In the genomic region with DNA sequence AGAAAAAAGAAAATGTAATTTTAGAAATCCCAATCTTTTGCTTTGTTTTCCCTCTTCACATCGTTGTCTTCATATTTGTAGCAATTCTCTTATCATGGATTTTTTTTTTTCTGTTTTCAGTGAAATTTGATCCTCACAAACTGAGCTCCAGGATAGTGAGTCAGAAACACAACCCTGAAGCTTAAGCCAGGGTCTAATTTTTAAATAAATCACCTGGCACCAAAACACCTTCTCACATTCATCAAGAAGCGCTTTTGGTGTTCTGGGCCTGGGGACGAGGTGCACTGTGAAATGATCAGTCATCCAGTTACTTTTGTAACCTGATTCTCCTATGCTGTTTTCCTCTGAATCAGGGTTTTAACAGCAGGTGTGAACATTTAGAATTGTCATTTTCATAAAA, we compare ENCODE assay signal across 16 cellular contexts.
DNase-seq lines count a peak whose midpoint lies in the region; TF ChIP-seq lines count a peak whose summit lies in the region.
"Had no signal": no experiment of that assay in that cellular context is flagged by ENCODE, and none has a peak within 500 bp of the region (broad histone marks: within the 10 kb centered on the region; RNA-seq: fewer than 3 reads in every experiment).

No MANE protein-coding gene starts in this region.

- CTCF ChIA-PET in MCF 10A (lab: Yijun Ruan, JAX) (interaction anchor here (0.6 to 1.7 kb wide), 3 partner anchors 11 to 224 kb away, joined by 4 to 6 read pairs (median 4); no protein-coding TSS in a partner anchor), PC-9 (lab: Charles Lee) (interaction anchor here (0.6 kb wide), 2 partner anchors 146 to 218 kb away, joined by 3 to 5 read pairs; no protein-coding TSS in a partner anchor)

- no CpG with 5 or more reads among the region's 3 CpGs for WGBS in H9 (ENCODE audit: extremely low coverage, insufficient read length, low lambda C conversion rate)

- H3K9me3 ChIP-seq in breast epithelium = no peaks in the 10 kb centered on the region
- no peaks in the 10 kb centered on the region for H3K9me3 ChIP-seq in PC-9 (ENCODE audit: insufficient read depth, low read depth)
- no peaks in the 10 kb centered on the region for H3K9me3 ChIP-seq in fibroblast of lung (ENCODE audit: control insufficient read depth, insufficient read depth, low read depth, low read length)
- no peaks in the 10 kb centered on the region for H3K9me3 ChIP-seq in H9 (ENCODE audit: control insufficient read depth, low read depth, low read length)
- H3K9me3 ChIP-seq: SJSA1 had no signal

- H3K23me2 ChIP-seq in H9 (ENCODE audit: insufficient read length, low read depth, low read length, poor library complexity, severe bottlenecking) = no peaks in the 10 kb centered on the region

- H4K8ac ChIP-seq in H9 (replicated peaks; ENCODE audit: insufficient read length, low read depth, low read length) = no peak overlapping the region

- no peak overlapping the region for H2AK5ac ChIP-seq in H9 (ENCODE audit: insufficient read length, low read length)

- H2BK120ac ChIP-seq in H9 (ENCODE audit: low read depth, low read length, poor library complexity, severe bottlenecking) = no peak overlapping the region

- H4K5ac ChIP-seq in H9 (ENCODE audit: insufficient read length, low read depth, low read length) = no peak overlapping the region

- H3K4me3 ChIP-seq in breast epithelium = no peak overlapping the region
- no peak overlapping the region for H3K4me3 ChIP-seq in PC-9
- H3K4me3 ChIP-seq in fibroblast of lung (replicated peaks in 1 of 4; ENCODE audit: control extremely low read depth in 1 of 4, insufficient read depth in 1 of 4, low read depth in 3 of 4, low read length in 4 of 4) = no peak overlapping the region
- H3K4me3 ChIP-seq: SJSA1 had no signal

- no peak overlapping the region for H2BK20ac ChIP-seq in H9 (ENCODE audit: low read depth, low read length, poor library complexity, severe bottlenecking)

- TF ChIP-seq CTCF in MCF 10A (IDR thresholded peaks at IDR 0.05; ENCODE audit: unreplicated experiment) (no peak), breast epithelium (IDR thresholded peaks at IDR 0.05) (no peak), PC-9 (conservative IDR thresholded peaks at IDR 0.05) (no peak), fibroblast of lung (conservative IDR thresholded peaks at IDR 0.05 in 1 of 2, IDR thresholded peaks at IDR 0.05 in 1 of 2; ENCODE audit: low read depth in 1 of 2, low read length in 2 of 2) (no peak), H9 (conservative IDR thresholded peaks at IDR 0.05) (no peak)

- no peaks in the 10 kb centered on the region for H3K9me3 Mint-ChIP-seq in MCF 10A (ENCODE audit: unreplicated experiment)
- 0 out of 5 replicates have a peak, but pooled peaks cover 0 to 3% of the 10 kb centered on the region in 2 experiments for H3K9me3 Mint-ChIP-seq in H9

- no peak overlapping the region for H2BK5ac ChIP-seq in H9 (ENCODE audit: insufficient read length, low read length)

- H3K27ac ChIP-seq in breast epithelium (no peak overlapping the region), PC-9 (peak overlapping the region; percentile 30; the same call in 1 of the 2 replicates), fibroblast of lung (ENCODE audit: insufficient read depth, low read length) (no peak overlapping the region), H9 (ENCODE audit: insufficient read length, low read depth, low read length) (no peak overlapping the region)
- H3K27ac ChIP-seq: SJSA1 had no signal

- no peak overlapping the region for H3K18ac ChIP-seq in H9 (ENCODE audit: insufficient read length, low read depth, low read length)

- TF ChIP-seq POLR2A in breast epithelium (IDR thresholded peaks at IDR 0.05) = no peak

- H3K9ac ChIP-seq in fibroblast of lung (ENCODE audit: insufficient read depth, low read length) (no peak overlapping the region), H9 (ENCODE audit: extremely low read depth, insufficient read length, low read length) (no peak overlapping the region)

- no peaks in the 10 kb centered on the region for H3K36me3 Mint-ChIP-seq in MCF 10A (ENCODE audit: insufficient read depth, unreplicated experiment)
- no peaks in the 10 kb centered on the region for H3K36me3 Mint-ChIP-seq in H9 (ENCODE audit: insufficient read depth in 1 of 3, low read depth in 3 of 3)

- no peaks in the 10 kb centered on the region for H3K36me3 ChIP-seq in breast epithelium
- no peaks in the 10 kb centered on the region for H3K36me3 ChIP-seq in PC-9 (ENCODE audit: low read depth)
- no peaks in the 10 kb centered on the region for H3K36me3 ChIP-seq in fibroblast of lung (ENCODE audit: control insufficient read depth, insufficient read depth, low read length)
- H3K36me3 ChIP-seq: SJSA1 had no signal

- H3K56ac ChIP-seq in H9 (ENCODE audit: insufficient read length, low read depth, low read length) = no peak overlapping the region

- no peaks in the 10 kb centered on the region for H3K79me1 ChIP-seq in H9 (ENCODE audit: insufficient read depth, low read depth, low read length, poor library complexity, severe bottlenecking)

- no peak overlapping the region for H3K23ac ChIP-seq in H9 (ENCODE audit: insufficient read length, low read depth, low read length)

- intact Hi-C loops in MCF 10A (cut with micrococcal nuclease) (no loop called here), breast epithelium (cut with DNase I; ENCODE audit: low total_unique reads) (no loop called here), PC-9 (cut with micrococcal nuclease; ENCODE audit: unreplicated experiment) (no loop called here)

- H4K91ac ChIP-seq in H9 (ENCODE audit: insufficient read length, low read depth, low read length) = no peak overlapping the region

- no peaks in the 10 kb centered on the region for H3K27me3 ChIP-seq in breast epithelium
- no peaks in the 10 kb centered on the region for H3K27me3 ChIP-seq in PC-9 (ENCODE audit: insufficient read depth, low read depth)
- H3K27me3 ChIP-seq in fibroblast of lung (ENCODE audit: control insufficient read depth, insufficient read depth, low read length) = no peaks in the 10 kb centered on the region
- H3K27me3 ChIP-seq in H9 (ENCODE audit: insufficient read depth, low read length) = no peaks in the 10 kb centered on the region

- DNase-seq in MCF 10A (ENCODE audit: unreplicated experiment) (peak; percentile 18), breast epithelium (ENCODE audit: low spot score in 2 of 2) (no peak), PC-9 (peak; percentile 8 to 72), fibroblast of lung (ENCODE audit: low read depth in 2 of 2) (peak; percentile 9 to 20), H9 (no peak), DMS 273 treated with DMSO at 0.1 percent for 48 hours (lab: John Stamatoyannopoulos, UW) (no peak), DMS79 (lab: John Stamatoyannopoulos, UW) (no peak)
- DNase-seq in stimulated activated CD4-positive, alpha-beta T cell treated with anti-CD3 and anti-CD28 coated beads, Interleukin-12 subunit alpha, Interleukin-12 subunit beta, amount 100 ng/mL, for 4 hours = no peak
- DNase-seq: CD4-positive, alpha-beta memory T cell; DND-41; NCI-H1048; NCI-H1436; NCI-H1930; NCI-H345; NCI-H524 treated with DMSO at 0.1 percent for 48 hours had no signal

- no peak overlapping the region for H3K4me3 Mint-ChIP-seq in MCF 10A (ENCODE audit: unreplicated experiment)
- H3K4me3 Mint-ChIP-seq in H9 = no peak overlapping the region
- H3K4me3 Mint-ChIP-seq: CD4-positive, alpha-beta memory T cell had no signal

- H3K4me1 ChIP-seq in breast epithelium = no peaks in the 10 kb centered on the region
- H3K4me1 ChIP-seq in PC-9 (replicated peaks; ENCODE audit: insufficient read depth) = peaks cover 18% of the 10 kb centered on the region
- H3K4me1 ChIP-seq in fibroblast of lung (ENCODE audit: control insufficient read depth, extremely low read depth, insufficient read depth, low read length) = no peaks in the 10 kb centered on the region
- H3K4me1 ChIP-seq in H9 (ENCODE audit: insufficient read depth, low read length) = no peaks in the 10 kb centered on the region
- H3K4me1 ChIP-seq: SJSA1 had no signal

- no peaks in the 10 kb centered on the region for H4K20me1 ChIP-seq in PC-9 (ENCODE audit: insufficient read depth)
- H4K20me1 ChIP-seq in fibroblast of lung (ENCODE audit: control insufficient read depth, extremely low read depth, insufficient read depth, low read length) = no peaks in the 10 kb centered on the region
- no peaks in the 10 kb centered on the region for H4K20me1 ChIP-seq in H9 (ENCODE audit: control insufficient read depth, insufficient read depth, insufficient read length)

- no peak overlapping the region for H3K27ac Mint-ChIP-seq in MCF 10A (ENCODE audit: low read depth, unreplicated experiment)
- no peak overlapping the region for H3K27ac Mint-ChIP-seq in H9
- H3K27ac Mint-ChIP-seq: CD4-positive, alpha-beta memory T cell had no signal

- H3K27me3 Mint-ChIP-seq in MCF 10A (ENCODE audit: insufficient read depth, unreplicated experiment) (no peaks in the 10 kb centered on the region), H9 (ENCODE audit: low read depth) (no peaks in the 10 kb centered on the region)

- H3T11ph ChIP-seq in H9 (ENCODE audit: low read length) = no peak overlapping the region

- H3K14ac ChIP-seq in H9 (ENCODE audit: insufficient read depth, low read length) = no peak overlapping the region

- POLR2A ChIA-PET in MCF 10A (lab: Yijun Ruan, JAX) = interaction anchor here (1.2 kb wide), 1 partner anchor 106 kb away, joined by 3 read pairs; no protein-coding TSS in a partner anchor
- POLR2A ChIA-PET in PC-9 (lab: Charles Lee; ENCODE audit: unreplicated experiment) = interaction anchor here (0.6 kb wide), 1 partner anchor 274 kb away, joined by 3 read pairs; no protein-coding TSS in a partner anchor

- H3K79me2 ChIP-seq in PC-9 (ENCODE audit: low read depth) (no peaks in the 10 kb centered on the region), fibroblast of lung (ENCODE audit: control insufficient read depth, insufficient read depth, low read length) (no peaks in the 10 kb centered on the region), H9 (ENCODE audit: insufficient read depth, low read length) (no peaks in the 10 kb centered on the region)

- no peak overlapping the region for H2BK12ac ChIP-seq in H9 (ENCODE audit: insufficient read length, low read depth, low read length)

- H3F3A ChIP-seq in PC-9 (ENCODE audit: insufficient read depth, low read depth) = peaks cover 9% of the 10 kb centered on the region

- H3K4me1 Mint-ChIP-seq in MCF 10A (ENCODE audit: insufficient read depth, unreplicated experiment) = peaks cover 6% of the 10 kb centered on the region
- peaks cover 7 to 8% of the 10 kb centered on the region in 2 experiments for H3K4me1 Mint-ChIP-seq in H9
- H3K4me1 Mint-ChIP-seq: CD4-positive, alpha-beta memory T cell had no signal

- H3K9me2 ChIP-seq in PC-9 (ENCODE audit: insufficient read depth) = no peaks in the 10 kb centered on the region

- BruUV-seq in MCF 10A (replicated peaks; lab: Mats Ljungman, UMichigan) = no TSS peak
- BruUV-seq in PC-9 (replicated peaks; lab: Mats Ljungman, UMichigan) = no TSS peak

- H2AFZ ChIP-seq in PC-9 = no peak overlapping the region
- no peak overlapping the region for H2AFZ ChIP-seq in fibroblast of lung (ENCODE audit: low read length)
- no peak overlapping the region for H2AFZ ChIP-seq in H9 (ENCODE audit: low read length)

- H3K4me2 ChIP-seq in PC-9 (peak overlapping the region; percentile 52), fibroblast of lung (ENCODE audit: extremely low read depth, insufficient read depth, low read length) (no peak overlapping the region), H9 (ENCODE audit: insufficient read depth, insufficient read length, low read length) (no peak overlapping the region)

- no peak overlapping the region for H2BK15ac ChIP-seq in H9 (ENCODE audit: low read depth, low read length)

- no peak overlapping the region for H3K4ac ChIP-seq in H9 (ENCODE audit: low read depth, low read length)

Comparison
In these comparisons a context has a peak if more than half of its experiments do, and no peak if none do; other contexts are left out.
1. DNase-seq: peak in MCF 10A (single experiment), PC-9 (2 of 2) and fibroblast of lung (2 of 2); none in breast epithelium (0 of 2), H9 (single experiment), DMS 273 treated with DMSO at 0.1 percent for 48 hours (single experiment), DMS79 (single experiment) and stimulated activated CD4-positive, alpha-beta T cell treated with anti-CD3 and anti-CD28 coated beads, Interleukin-12 subunit alpha, Interleukin-12 subunit beta, amount 100 ng/mL, for 4 hours (single experiment).